ENCODE assay signal across 20 cellular contexts in genomic region chr22:29231971-29232959, GRCh38. TPM values are rescaled to one million over a fixed set of nuclear protein-coding genes. Genes with fewer than 3 reads are reported as not detected.
DNase-seq lines count a peak whose midpoint lies in the region; ATAC-seq and TF ChIP-seq lines count a peak whose summit lies in the region.
"Had no signal": no experiment of that assay in that cellular context is flagged by ENCODE, and none has a peak within 500 bp of the region (broad histone marks: within the 10 kb centered on the region; RNA-seq: fewer than 3 reads in every experiment).

No MANE protein-coding gene starts in this region.

- H3K27me3 ChIP-seq in left ventricle myocardium inferior (ENCODE audit: low read depth) (no peaks in the 10 kb centered on the region), gastroesophageal sphincter (no peaks in the 10 kb centered on the region), PC-9 (ENCODE audit: insufficient read depth, low read depth) (no peaks in the 10 kb centered on the region)
- H3K27me3 ChIP-seq: MG63, suprapubic skin had no signal

- no peaks in the 10 kb centered on the region for H3K9me2 ChIP-seq in PC-9 (ENCODE audit: insufficient read depth)

- peaks cover 11% of the 10 kb centered on the region for H3K9me3 Mint-ChIP-seq in nephron progenitor cell

- H3K36me3 ChIP-seq in left ventricle myocardium inferior (no peaks in the 10 kb centered on the region), gastroesophageal sphincter (no peaks in the 10 kb centered on the region), PC-9 (ENCODE audit: low read depth) (no peaks in the 10 kb centered on the region)
- H3K36me3 ChIP-seq: MG63, suprapubic skin had no signal

- BruUV-seq in PC-9 (replicated peaks; lab: Mats Ljungman, UMichigan) = no TSS peak

- H3K27ac Mint-ChIP-seq in nephron progenitor cell = peak overlapping the region; percentile 25

- H3K36me3 Mint-ChIP-seq in nephron progenitor cell (ENCODE audit: low read depth) = peaks cover 21% of the 10 kb centered on the region

- POLR2A ChIA-PET in PC-9 (lab: Charles Lee; ENCODE audit: unreplicated experiment) = no interaction called here

- H3K4me3 ChIP-seq in left ventricle myocardium inferior (no peak overlapping the region), gastroesophageal sphincter (no peak overlapping the region), PC-9 (no peak overlapping the region)
- H3K4me3 ChIP-seq: MG63, suprapubic skin had no signal

- CTCF ChIA-PET in PC-9 (lab: Charles Lee) = no interaction called here

- H3K27me3 Mint-ChIP-seq in nephron progenitor cell (ENCODE audit: low read depth, poor library complexity) = no peaks in the 10 kb centered on the region

- TF ChIP-seq CTCF in left ventricle myocardium inferior (IDR thresholded peaks at IDR 0.05; ENCODE audit: borderline replicate concordance) = no peak
- no peak for TF ChIP-seq CTCF in gastroesophageal sphincter (IDR thresholded peaks at IDR 0.05)
- no peak for TF ChIP-seq CTCF in nephron progenitor cell (IDR thresholded peaks at IDR 0.05)
- no peak for TF ChIP-seq CTCF in PC-9 (conservative IDR thresholded peaks at IDR 0.05)

- no peaks in the 10 kb centered on the region for H3K4me1 ChIP-seq in left ventricle myocardium inferior
- no peaks in the 10 kb centered on the region for H3K4me1 ChIP-seq in gastroesophageal sphincter
- H3K4me1 ChIP-seq in PC-9 (replicated peaks; ENCODE audit: insufficient read depth) = no peaks in the 10 kb centered on the region

- TF ChIP-seq POLR2A in gastroesophageal sphincter (IDR thresholded peaks at IDR 0.05) = no peak

- no peak for TF ChIP-seq EP300 in gastroesophageal sphincter (IDR thresholded peaks at IDR 0.05)

- no peak overlapping the region for H3K4me3 Mint-ChIP-seq in nephron progenitor cell

- DNase-seq in Right ventricle myocardium superior = peak; percentile 59
- DNase-seq in left ventricle myocardium inferior = no peak
- no peak for DNase-seq in nephron progenitor cell
- no peak for DNase-seq in AG08396 (ENCODE audit: low spot score)
- DNase-seq in PC-9 = no peak
- DNase-seq in activated CD8-positive, alpha-beta memory T cell treated with anti-CD3 and anti-CD28 coated beads, Interleukin-2, amount 50 U/mL, for 4 hours = no peak
- DNase-seq: ACHN; activated CD8-positive, alpha-beta memory T cell treated with anti-CD3 and anti-CD28 coated beads for 24 hours; activated effector memory CD4-positive, alpha-beta T cell treated with Interleukin-2 at 50 U/mL for 16 hours; effector memory CD4-positive, alpha-beta T cell; GF-D8; MG63; NCI-H1930; NCI-H526 treated with DMSO at 0.1 percent for 48 hours; stimulated activated CD4-positive, alpha-beta T cell treated with anti-CD3 and anti-CD28 coated beads, Interleukin-15, amount 100 ng/mL, for 24 hours; SW 1271 had no signal

- no peak overlapping the region for H2AFZ ChIP-seq in PC-9

- no peak overlapping the region for H3K4me2 ChIP-seq in PC-9

- H3K4me1 Mint-ChIP-seq in nephron progenitor cell = no peaks in the 10 kb centered on the region

- no peak overlapping the region for H3K27ac ChIP-seq in left ventricle myocardium inferior (replicated peaks)
- H3K27ac ChIP-seq in gastroesophageal sphincter = no peak overlapping the region
- H3K27ac ChIP-seq in PC-9 = no peak overlapping the region
- H3K27ac ChIP-seq: suprapubic skin had no signal

- no peaks in the 10 kb centered on the region for H3K79me2 ChIP-seq in PC-9 (ENCODE audit: low read depth)

- peaks cover 10% of the 10 kb centered on the region for H3K9me3 ChIP-seq in left ventricle myocardium inferior (replicated peaks)
- H3K9me3 ChIP-seq in gastroesophageal sphincter = peaks cover 0 to 5% (median 0%) of the 10 kb centered on the region in 3 donors
- no peaks in the 10 kb centered on the region for H3K9me3 ChIP-seq in PC-9 (ENCODE audit: insufficient read depth, low read depth)
- H3K9me3 ChIP-seq: MG63, suprapubic skin had no signal

- no peaks in the 10 kb centered on the region for H3F3A ChIP-seq in PC-9 (ENCODE audit: insufficient read depth, low read depth)

- ATAC-seq in Right ventricle myocardium superior (ENCODE audit: poor library complexity) = peak; percentile 57
- ATAC-seq in gastroesophageal sphincter = peak; percentile 80
- ATAC-seq in HG02571 (IDR thresholded peaks at IDR 0.05; ENCODE audit: unreplicated experiment) = no peak
- ATAC-seq: Panc1 had no signal

- 57% methylated on average over 5 of the region's 22 CpGs; no CpG with 5 or more reads in 1 of the 2 donors for WGBS in gastroesophageal sphincter (ENCODE audit: low coverage in 1 of 2), 2 donors

- intact Hi-C loops in Right ventricle myocardium superior (cut with DNase I) = no loop called here
- intact Hi-C loops in left ventricle myocardium inferior (cut with micrococcal nuclease) = no loop called here
- intact Hi-C loops in PC-9 (cut with micrococcal nuclease; ENCODE audit: unreplicated experiment) = no loop called here

- H4K20me1 ChIP-seq in PC-9 (ENCODE audit: insufficient read depth) = no peaks in the 10 kb centered on the region

RNA-seq across cellular contexts. Expression of gene EMID1, which starts 26.6 kb away (rescaled TPM):
- total RNA-seq in Right ventricle myocardium superior (0.32 TPM), left ventricle myocardium inferior (0.74 TPM), gastroesophageal sphincter (1 to 10 TPM in 2 of 4 donors, under 1 TPM in 2; 0.15 to 1.5 (median 0.69) TPM), PC-9 (2021) (1.1 and 3.1 TPM in 2 replicates)

RNA-seq across cellular contexts. Expression of gene RHBDD3, which starts 35.5 kb away (rescaled TPM):
- total RNA-seq in Right ventricle myocardium superior = 11.7 TPM
- total RNA-seq in left ventricle myocardium inferior = 15.0 TPM
- total RNA-seq in gastroesophageal sphincter = 10 to 100 TPM in 3 of 4 donors, 1 to 10 TPM in 1; 7.2 to 27.7 (median 19.6) TPM
- total RNA-seq in PC-9 (2021) = 17.6 and 21.9 TPM in 2 replicates

RNA-seq across cellular contexts. Expression of gene EWSR1, which starts 35.8 kb away (rescaled TPM):
- 108 TPM for total RNA-seq in Right ventricle myocardium superior
- 122 TPM for total RNA-seq in left ventricle myocardium inferior
- total RNA-seq in gastroesophageal sphincter = 100 to 1,000 TPM; 169 to 209 (median 204) TPM
- total RNA-seq in PC-9 (2021) = 136 and 200 TPM in 2 replicates
